1 cellular context compared by ENCODE assay signal in genomic region chr4:112895785-112896184, GRCh38.
TF ChIP-seq lines count a peak whose summit lies in the region.

No MANE protein-coding gene starts in this region.

TF ChIP-seq in SK-N-SH, 30 proteins besides CTCF, POLR2A, EP300 and RAD21 (continued from another document):
- no peak for TF ChIP-seq IRF3 (IDR thresholded peaks at IDR 0.05; ENCODE audit: low read depth, low read length)
- TF ChIP-seq TAF1 (IDR thresholded peaks at IDR 0.05; ENCODE audit: borderline replicate concordance, low read depth, low read length): no peak
- no peak for TF ChIP-seq USF2 (IDR thresholded peaks at IDR 0.05; ENCODE audit: borderline replicate concordance, low read depth, low read length)
- TF ChIP-seq POLR2AphosphoS5 (IDR thresholded peaks at IDR 0.05; ENCODE audit: low read depth, low read length): no peak
- TF ChIP-seq GABPA (IDR thresholded peaks at IDR 0.05; ENCODE audit: low read depth): no peak
- TF ChIP-seq YY1 (IDR thresholded peaks at IDR 0.05; ENCODE audit: low read depth): no peak
- TF ChIP-seq SIN3A (IDR thresholded peaks at IDR 0.05; ENCODE audit: borderline replicate concordance, low read depth, low read length): no peak
TF ChIP-seq in SK-N-SH: peak in this region for 0.
